Comparison of ENCODE assay signal across 8 cellular contexts in genomic region chrX:20412871-20413486, GRCh38.
DNase-seq lines count a peak whose midpoint lies in the region; ATAC-seq and TF ChIP-seq lines count a peak whose summit lies in the region.

No MANE protein-coding gene starts in this region.

- no peak overlapping the region for H3K27ac ChIP-seq in psoas muscle

- TF ChIP-seq CTCF in psoas muscle (IDR thresholded peaks at IDR 0.05) = no peak

- intact Hi-C loops in psoas muscle (cut with DNase I) = no loop called here

- H3K36me3 ChIP-seq in psoas muscle (ENCODE audit: insufficient read depth in 1 of 2, low read depth in 1 of 2) (no peaks in the 10 kb centered on the region), MG63 (no peaks in the 10 kb centered on the region)

- H3K4me3 ChIP-seq in psoas muscle (no peak overlapping the region), MG63 (no peak overlapping the region)

- H3K9me3 ChIP-seq in psoas muscle (no peaks in the 10 kb centered on the region), MG63 (no peaks in the 10 kb centered on the region)

- no peaks in the 10 kb centered on the region for H3K4me1 ChIP-seq in psoas muscle

- DNase-seq in Ammon's horn (ENCODE audit: low spot score) (peak; percentile 49), NOMO-1 treated with DMSO at 0.1 percent for 48 hours (lab: John Stamatoyannopoulos, UW; ENCODE audit: unreplicated experiment) (peak; percentile 77), NCI-H1092 treated with DMSO at 0.1 percent for 48 hours (lab: John Stamatoyannopoulos, UW) (no peak), psoas muscle (no peak), MG63 (no peak)
- DNase-seq in activated gamma-delta T cell treated with anti-CD3 and anti-CD28 coated beads, Interleukin-2, amount 50 U/mL, for 16 hours (ENCODE audit: low read depth) = peak; percentile 12
- DNase-seq in stimulated activated CD8-positive, alpha-beta memory T cell treated with anti-CD3 and anti-CD28 coated beads, Interleukin-4, amount 100 ng/mL, for 24 hours (ENCODE audit: low read depth) = peak; percentile 7

- 83 to 88% (median 86%) methylated on average over 17 to 18 of the region's 18 CpGs for WGBS in psoas muscle, 3 donors

- ATAC-seq in GM21367 (IDR thresholded peaks at IDR 0.05; ENCODE audit: unreplicated experiment) = peak; percentile 74
- ATAC-seq in psoas muscle = no peak

- peaks cover 0 to 5% (median 0%) of the 10 kb centered on the region in 3 donors for H3K27me3 ChIP-seq in psoas muscle (ENCODE audit: insufficient read depth in 3 of 3, low read length in 2 of 3)
- H3K27me3 ChIP-seq in MG63 = no peaks in the 10 kb centered on the region

Comparison
In these comparisons a context has a peak if more than half of its experiments do, and no peak if none do; other contexts are left out.
1. DNase-seq: peak in Ammon's horn (single experiment), NOMO-1 treated with DMSO at 0.1 percent for 48 hours (single experiment), activated gamma-delta T cell treated with anti-CD3 and anti-CD28 coated beads, Interleukin-2, amount 50 U/mL, for 16 hours (single experiment) and stimulated activated CD8-positive, alpha-beta memory T cell treated with anti-CD3 and anti-CD28 coated beads, Interleukin-4, amount 100 ng/mL, for 24 hours (single experiment); none in NCI-H1092 treated with DMSO at 0.1 percent for 48 hours (single experiment), psoas muscle (0 of 2) and MG63 (single experiment).